Comparison of ENCODE assay signal across 22 cellular contexts in genomic region chr12:47979166-47979565, GRCh38. TPM values are rescaled to one million over a fixed set of nuclear protein-coding genes. Genes with fewer than 3 reads are reported as not detected.
"Had no signal": no experiment of that assay in that cellular context is flagged by ENCODE, and none has a peak within 500 bp of the region (broad histone marks: within the 10 kb centered on the region; RNA-seq: fewer than 3 reads in every experiment).

No MANE protein-coding gene starts in this region.

- H3K27ac Mint-ChIP-seq: natural killer cell treated with Interleukin-12 subunit alpha and Interleukin-12 subunit beta and Interleukin-15 and Interleukin-18, amount 100 ng/mL, for 72 hours; type B pancreatic cell had no signal

- H3K27me3 ChIP-seq: colonic mucosa, heart left ventricle, neutrophil, sigmoid colon had no signal

- H3K9me3 Mint-ChIP-seq: natural killer cell treated with Interleukin-12 subunit alpha and Interleukin-12 subunit beta and Interleukin-15 and Interleukin-18, amount 100 ng/mL, for 72 hours; type B pancreatic cell had no signal

- H3K9me3 ChIP-seq: colonic mucosa, heart left ventricle, neutrophil, sigmoid colon, stomach had no signal

- H3K36me3 Mint-ChIP-seq: natural killer cell treated with Interleukin-12 subunit alpha and Interleukin-12 subunit beta and Interleukin-15 and Interleukin-18, amount 100 ng/mL, for 72 hours; type B pancreatic cell had no signal

- H3K4me3 ChIP-seq: colonic mucosa, heart left ventricle, lung, sigmoid colon, skin epidermis, stomach had no signal

- H3K4me3 Mint-ChIP-seq: natural killer cell treated with Interleukin-12 subunit alpha and Interleukin-12 subunit beta and Interleukin-15 and Interleukin-18, amount 100 ng/mL, for 72 hours; type B pancreatic cell had no signal

- H3K27me3 Mint-ChIP-seq: natural killer cell treated with Interleukin-12 subunit alpha and Interleukin-12 subunit beta and Interleukin-15 and Interleukin-18, amount 100 ng/mL, for 72 hours; type B pancreatic cell had no signal

- H3K36me3 ChIP-seq: colonic mucosa, heart left ventricle, neutrophil, sigmoid colon, stomach had no signal

- H3K27ac ChIP-seq: colonic mucosa, heart left ventricle, neutrophil, sigmoid colon, skin epidermis, stomach had no signal

- H3K4me1 ChIP-seq: colonic mucosa, heart left ventricle, sigmoid colon, stomach had no signal

- ATAC-seq: heart left ventricle; left colon; left ventricle myocardium superior; natural killer cell treated with Interleukin-12 subunit alpha and Interleukin-12 subunit beta and Interleukin-15 and Interleukin-18, amount 100 ng/mL, for 72 hours had no signal

- DNase-seq: colonic mucosa; dermis blood vessel endothelial cell; effector CD4-positive, alpha-beta T cell; foreskin melanocyte; heart left ventricle; hippocampal formation; left colon; left ventricle myocardium superior; mesenchymal stem cell; midbrain; sigmoid colon; stimulated activated CD4-positive, alpha-beta T cell treated with anti-CD3 and anti-CD28 coated beads, Interleukin-12 subunit alpha, Interleukin-12 subunit beta, amount 100 ng/mL, for 4 hours; stimulated activated naive CD4-positive, alpha-beta T cell; stomach; substantia nigra had no signal

RNA-seq across cellular contexts. Expression of gene COL2A1, which starts 25.1 kb away (rescaled TPM):
- total RNA-seq: dermis blood vessel endothelial cell; glomerular endothelial cell; natural killer cell treated with Interleukin-12 subunit alpha and Interleukin-12 subunit beta and Interleukin-15 and Interleukin-18, amount 100 ng/mL, for 72 hours; pulmonary artery endothelial cell; sigmoid colon had no signal
